In genomic region chr17:50853781-50854180, GRCh38 we compare ENCODE assay signal across 24 cellular contexts. TPM values are rescaled to one million over a fixed set of nuclear protein-coding genes. Genes with fewer than 3 reads are reported as not detected.
A peak's percentile ranks its signal among the peaks of the same experiment; 100 is the strongest.
DNase-seq lines count a peak whose midpoint lies in the region; ATAC-seq, FAIRE-seq and TF ChIP-seq lines count a peak whose summit lies in the region.
"Had no signal": no experiment of that assay in that cellular context is flagged by ENCODE, and none has a peak within 500 bp of the region (broad histone marks: within the 10 kb centered on the region; RNA-seq: fewer than 3 reads in every experiment).

No MANE protein-coding gene starts in this region.

- H3K9me2 ChIP-seq in PC-3 (replicated peaks; ENCODE audit: low read length): no peaks in the 10 kb centered on the region

- H3K36me3 Mint-ChIP-seq in naive thymus-derived CD4-positive, alpha-beta T cell: no peaks in the 10 kb centered on the region
- no peaks in the 10 kb centered on the region for H3K36me3 Mint-ChIP-seq in type B pancreatic cell

- H3K4me3 ChIP-seq in left ventricle myocardium inferior (no peak overlapping the region), heart right ventricle (no peak overlapping the region), colonic mucosa (no peak overlapping the region), PC-3 (ENCODE audit: low read length) (no peak overlapping the region)
- H3K4me3 ChIP-seq in naive thymus-derived CD4-positive, alpha-beta T cell (ENCODE audit: low read length): no peak overlapping the region

- 88 to 91% methylated on average over 6 of the region's 6 CpGs for WGBS in heart right ventricle, 2 donors

- H3K36me3 ChIP-seq in left ventricle myocardium inferior (no peaks in the 10 kb centered on the region), heart right ventricle (no peaks in the 10 kb centered on the region), colonic mucosa (no peaks in the 10 kb centered on the region), PC-3 (ENCODE audit: low read depth, low read length) (no peaks in the 10 kb centered on the region)
- H3K36me3 ChIP-seq in naive thymus-derived CD4-positive, alpha-beta T cell (ENCODE audit: control insufficient read depth in 2 of 3, insufficient read depth in 3 of 3, low read length in 3 of 3): no peaks in the 10 kb centered on the region

- POLR2A ChIA-PET in naive thymus-derived CD4-positive, alpha-beta T cell (lab: Charles Lee): interaction anchor here (1.0 to 18.6 kb wide), 9 partner anchors 10 to 101 kb away, joined by 3 to 828 read pairs (median 15); partner anchors contain the start of gene TOB1
- POLR2A ChIA-PET in PC-3 (lab: Charles Lee; ENCODE audit: unreplicated experiment): no interaction called here

- no peak overlapping the region for H3K4me3 Mint-ChIP-seq in naive thymus-derived CD4-positive, alpha-beta T cell
- H3K4me3 Mint-ChIP-seq in type B pancreatic cell: no peak overlapping the region

- H3K9me3 ChIP-seq in left ventricle myocardium inferior (replicated peaks) (no peaks in the 10 kb centered on the region), heart right ventricle (peaks cover 0 to 3% (median 0%) of the 10 kb centered on the region in 11 donors), colonic mucosa (no peaks in the 10 kb centered on the region), PC-3 (ENCODE audit: low read length) (no peaks in the 10 kb centered on the region)
- H3K9me3 ChIP-seq in naive thymus-derived CD4-positive, alpha-beta T cell (ENCODE audit: control insufficient read depth in 2 of 3, low read length in 3 of 3): no peaks in the 10 kb centered on the region

- no peaks in the 10 kb centered on the region for H3K9me3 Mint-ChIP-seq in naive thymus-derived CD4-positive, alpha-beta T cell
- no peaks in the 10 kb centered on the region for H3K9me3 Mint-ChIP-seq in type B pancreatic cell

- DNase-seq in left ventricle myocardium inferior: no peak
- DNase-seq in heart right ventricle: no peak
- no peak for DNase-seq in colonic mucosa
- DNase-seq in naive thymus-derived CD4-positive, alpha-beta T cell: no peak
- DNase-seq in type B pancreatic cell (ENCODE audit: extremely low spot score, unreplicated experiment): peak; percentile 18
- no peak for DNase-seq in frontal cortex (ENCODE audit: low spot score in 2 of 2)
- no peak for DNase-seq in GM10266 (ENCODE audit: extremely low spot score)
- no peak for DNase-seq in PC-3
- DNase-seq: COR-L47, GF-D8, IMR-90, Karpas-422, MM.1S, NCI-H1092 treated with DMSO at 0.1 percent for 48 hours, NCI-H1694, NCI-H2107, NCI-H2227 treated with DMSO at 0.1 percent for 48 hours, NCI-H524 had no signal

- no peak overlapping the region for H3K4me2 ChIP-seq in PC-3 (ENCODE audit: low read length)

- no peaks in the 10 kb centered on the region for H3K79me2 ChIP-seq in PC-3 (ENCODE audit: low read length)

- peaks cover 0 to 32% (median 0%) of the 10 kb centered on the region in 5 donors for H3K27me3 Mint-ChIP-seq in naive thymus-derived CD4-positive, alpha-beta T cell
- peaks cover 8% of the 10 kb centered on the region for H3K27me3 Mint-ChIP-seq in type B pancreatic cell

- H3K27me3 ChIP-seq in left ventricle myocardium inferior (ENCODE audit: low read depth) (no peaks in the 10 kb centered on the region), heart right ventricle (no peaks in the 10 kb centered on the region), colonic mucosa (no peaks in the 10 kb centered on the region), PC-3 (ENCODE audit: low read length) (no peaks in the 10 kb centered on the region)
- H3K27me3 ChIP-seq in naive thymus-derived CD4-positive, alpha-beta T cell (ENCODE audit: control insufficient read depth in 2 of 2, insufficient read depth in 2 of 2, low read length in 2 of 2): no peaks in the 10 kb centered on the region

- peaks cover 47% of the 10 kb centered on the region for H3K4me1 ChIP-seq in left ventricle myocardium inferior
- peaks cover 0 to 42% (median 18%) of the 10 kb centered on the region in 9 donors for H3K4me1 ChIP-seq in heart right ventricle
- peaks cover 9% of the 10 kb centered on the region for H3K4me1 ChIP-seq in colonic mucosa
- peaks cover 5 to 7% of the 10 kb centered on the region in 2 donors for H3K4me1 ChIP-seq in naive thymus-derived CD4-positive, alpha-beta T cell (ENCODE audit: control insufficient read depth in 2 of 2, insufficient read depth in 2 of 2, low read length in 2 of 2)
- peaks cover 12% of the 10 kb centered on the region for H3K4me1 ChIP-seq in PC-3 (ENCODE audit: insufficient read depth, low read length)

- no peak for ATAC-seq in heart right ventricle
- no peak for ATAC-seq in naive thymus-derived CD4-positive, alpha-beta T cell
- no peak for ATAC-seq in PC-3
- ATAC-seq: Panc1 had no signal

- H2AFZ ChIP-seq in PC-3 (ENCODE audit: low read length): no peak overlapping the region

- H3K4me1 Mint-ChIP-seq in naive thymus-derived CD4-positive, alpha-beta T cell: peaks cover 18 to 45% (median 28%) of the 10 kb centered on the region in 7 donors
- peaks cover 24% of the 10 kb centered on the region for H3K4me1 Mint-ChIP-seq in type B pancreatic cell (ENCODE audit: unreplicated experiment)

- BruUV-seq in PC-3 (replicated peaks; lab: Mats Ljungman, UMichigan): no TSS peak

- CTCF ChIA-PET in naive thymus-derived CD4-positive, alpha-beta T cell (lab: Charles Lee): interaction anchor here (1.0 to 10.8 kb wide), 9 partner anchors 9 to 299 kb away, joined by 3 to 393 read pairs (median 9); partner anchors contain the start of genes NME1 and TOB1
- CTCF ChIA-PET in PC-3 (lab: Charles Lee): interaction anchor here (0.7 to 2.5 kb wide), 3 partner anchors 29 to 103 kb away, joined by 3 to 11 read pairs (median 4); no protein-coding TSS in a partner anchor

- no peaks in the 10 kb centered on the region for H4K20me1 ChIP-seq in PC-3 (ENCODE audit: low read length)

- peak overlapping the region; percentile 91 for H3K27ac ChIP-seq in left ventricle myocardium inferior (replicated peaks)
- H3K27ac ChIP-seq in heart right ventricle: peak overlapping the region in 5 of 10 donors; percentile 78 to 92 (median 90)
- peak overlapping the region; percentile 15 for H3K27ac ChIP-seq in colonic mucosa
- no peak overlapping the region for H3K27ac ChIP-seq in naive thymus-derived CD4-positive, alpha-beta T cell (ENCODE audit: low read depth, low read length)
- H3K27ac ChIP-seq in PC-3 (ENCODE audit: low read length): no peak overlapping the region

- H3K9ac ChIP-seq in colonic mucosa (ENCODE audit: low read depth in 2 of 2, low read length in 2 of 2) (peak overlapping the region in 1 of 2 donors; percentile 60), PC-3 (ENCODE audit: low read length) (no peak overlapping the region)

- intact Hi-C loops in left ventricle myocardium inferior (cut with micrococcal nuclease): loop anchor here (5.0 kb wide), 1 partner anchor 104 kb away; no protein-coding TSS in a partner anchor
- intact Hi-C loops in heart right ventricle (cut with DNase I): loop anchor here in 7 of 10 donors (1.0 to 10.0 kb wide), 7 partner anchors 93 to 291 kb away; no protein-coding TSS in a partner anchor
- intact Hi-C loops in colonic mucosa (cut with DNase I): loop anchor here (2.0 kb wide), 1 partner anchor 101 kb away; no protein-coding TSS in a partner anchor
- intact Hi-C loops in naive thymus-derived CD4-positive, alpha-beta T cell (cut with micrococcal nuclease): loop anchor here (2.0 to 5.0 kb wide), 3 partner anchors 203 to 299 kb away; partner anchors contain the start of gene NME1 (in 1 of the 2)
- intact Hi-C loops in PC-3 (cut with micrococcal nuclease): no loop called here

- no peak for FAIRE-seq in frontal cortex (lab: Jason Lieb, UNC)
- FAIRE-seq: GM12892 had no signal

- TF ChIP-seq CTCF in left ventricle myocardium inferior (IDR thresholded peaks at IDR 0.05; ENCODE audit: borderline replicate concordance) (no peak), heart right ventricle (IDR thresholded peaks at IDR 0.05) (no peak), colonic mucosa (IDR thresholded peaks at IDR 0.05) (no peak), type B pancreatic cell (conservative IDR thresholded peaks at IDR 0.05) (no peak), GM10266 (IDR thresholded peaks at IDR 0.05; ENCODE audit: control insufficient read depth, insufficient read depth, low read depth, missing control alignments) (no peak), PC-3 (conservative IDR thresholded peaks at IDR 0.05; ENCODE audit: low read depth, low read length) (no peak)

- H3F3A ChIP-seq in PC-3 (ENCODE audit: low read length, unreplicated experiment): no peaks in the 10 kb centered on the region

- peak overlapping the region in 5 of 9 donors; percentile 3 to 53 (median 44) for H3K27ac Mint-ChIP-seq in naive thymus-derived CD4-positive, alpha-beta T cell
- H3K27ac Mint-ChIP-seq in type B pancreatic cell: peak overlapping the region; percentile 9

RNA-seq across cellular contexts. Expression of gene TOB1, which starts 12.4 kb away (rescaled TPM):
- total RNA-seq in left ventricle myocardium inferior: 101 TPM
- 100 to 1,000 TPM in 6 of 10 donors, 10 to 100 TPM in 4; 54.7 to 134 (median 106) TPM for total RNA-seq in heart right ventricle
- 10 to 100 TPM; 15.6 to 31.7 TPM for polyA plus RNA-seq in heart right ventricle
- 100 to 1,000 TPM; 116 to 169 TPM for total RNA-seq in colonic mucosa
- total RNA-seq in naive thymus-derived CD4-positive, alpha-beta T cell: 100 to 1,000 TPM in 4 of 5 experiments, 10 to 100 TPM in 1; 51.5 to 261 (median 131) TPM
- polyA plus RNA-seq in naive thymus-derived CD4-positive, alpha-beta T cell: 10 to 100 TPM; 27.9 to 33.7 TPM
- total RNA-seq in type B pancreatic cell (ENCODE audit: low replicate concordance): 54.9 and 113 TPM in 2 replicates
- total RNA-seq in frontal cortex: 9.4 TPM
- total RNA-seq in PC-3 (2014; rRNA removed): 28.7 and 39.3 TPM in 2 replicates

RNA-seq across cellular contexts. Expression of gene WFIKKN2, which starts 18.4 kb away (rescaled TPM):
- total RNA-seq in left ventricle myocardium inferior: 0.25 TPM
- total RNA-seq in heart right ventricle: 1 to 10 TPM in 2 of 10 donors, under 1 TPM in 8; 0.22 to 1.7 (median 0.54) TPM
- polyA plus RNA-seq in heart right ventricle: under 1 TPM; 0.10 to 0.51 TPM
- under 1 TPM; 0.10 to 0.13 TPM for total RNA-seq in colonic mucosa
- total RNA-seq in naive thymus-derived CD4-positive, alpha-beta T cell: not detected
- not detected for polyA plus RNA-seq in naive thymus-derived CD4-positive, alpha-beta T cell
- total RNA-seq in type B pancreatic cell (ENCODE audit: low replicate concordance): 1.7 TPM in 1 of 2 replicates, not detected in the other
- total RNA-seq in frontal cortex: 3.7 TPM
- not detected in 2 replicates for total RNA-seq in PC-3 (2014; rRNA removed)
- total RNA-seq: A673, Daoy, H4, IMR-90 had no signal
- polyA plus RNA-seq: CD14-positive monocyte had no signal

Comparison
In these comparisons a context has a peak if more than half of its experiments do, and no peak if none do; other contexts are left out.
1. H3K27ac ChIP-seq: peak in left ventricle myocardium inferior (single experiment) and colonic mucosa (single experiment); none in naive thymus-derived CD4-positive, alpha-beta T cell (single experiment) and PC-3 (single experiment).